In the genomic region with DNA sequence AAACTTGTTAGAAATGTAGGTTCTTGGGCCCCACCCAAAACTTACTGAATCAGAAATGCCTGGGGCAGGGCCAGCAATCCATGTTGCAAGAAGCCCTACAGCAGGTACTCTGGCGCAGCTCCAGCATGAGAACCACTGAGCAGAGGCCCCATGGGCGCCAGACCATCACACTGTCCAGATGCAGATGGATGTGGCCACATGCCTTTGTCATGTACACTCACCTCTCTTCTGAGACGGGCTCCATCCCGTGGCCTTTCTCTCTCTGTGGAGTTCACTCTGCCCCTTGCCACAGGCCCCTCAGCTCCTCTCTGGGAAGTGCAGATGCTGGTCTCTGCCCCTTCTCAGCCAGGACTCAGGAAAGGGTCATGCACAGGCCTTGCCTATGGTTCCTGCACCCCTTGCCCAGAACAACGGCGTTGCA, we compare ENCODE assay signal across 25 cellular contexts. TPM values are rescaled to one million over a fixed set of nuclear protein-coding genes. Genes with fewer than 3 reads are reported as not detected.
A peak's percentile ranks its signal among the peaks of the same experiment; 100 is the strongest.
DNase-seq lines count a peak whose midpoint lies in the region; ATAC-seq and TF ChIP-seq lines count a peak whose summit lies in the region.
"Had no signal": no experiment of that assay in that cellular context is flagged by ENCODE, and none has a peak within 500 bp of the region (broad histone marks: within the 10 kb centered on the region; RNA-seq: fewer than 3 reads in every experiment).

No MANE protein-coding gene starts in this region.

- H3K36me3 ChIP-seq in Loucy (ENCODE audit: insufficient read depth, low read length) = no peaks in the 10 kb centered on the region
- no peaks in the 10 kb centered on the region for H3K36me3 ChIP-seq in body of pancreas (replicated peaks in 1 of 2; ENCODE audit: insufficient read depth in 1 of 2, low read depth in 2 of 2)

- POLR2A ChIA-PET in CD4-positive, alpha-beta T cell (lab: Charles Lee) = no interaction called here

- peaks cover 4% of the 10 kb centered on the region for H3K36me3 Mint-ChIP-seq in CD4-positive, alpha-beta T cell (ENCODE audit: low read depth)
- no peaks in the 10 kb centered on the region for H3K36me3 Mint-ChIP-seq in natural killer cell treated with Interleukin-12 subunit alpha and Interleukin-12 subunit beta and Interleukin-15 and Interleukin-18, amount 100 ng/mL, for 72 hours
- H3K36me3 Mint-ChIP-seq: CD8-positive, alpha-beta T cell had no signal

- peak overlapping the region; percentile 79 for H3K9ac ChIP-seq in Loucy (ENCODE audit: low read depth, low read length, poor library complexity, severe bottlenecking)

- H3K27ac ChIP-seq in CD4-positive, alpha-beta T cell (ENCODE audit: low read depth, low read length) = no peak overlapping the region
- H3K27ac ChIP-seq in body of pancreas = no peak overlapping the region
- H3K27ac ChIP-seq: SJSA1, spleen had no signal

- H3K9me2 ChIP-seq in Loucy (replicated peaks; ENCODE audit: low read depth, low read length) = no peaks in the 10 kb centered on the region

- ATAC-seq in CD4-positive, alpha-beta T cell (ENCODE audit: poor library complexity) = no peak
- ATAC-seq in body of pancreas = no peak
- ATAC-seq in natural killer cell treated with Interleukin-12 subunit alpha and Interleukin-12 subunit beta and Interleukin-15 and Interleukin-18, amount 100 ng/mL, for 72 hours = no peak
- ATAC-seq: CD8-positive, alpha-beta T cell; left ventricle myocardium superior; mucosa of descending colon; stimulated activated naive CD8-positive, alpha-beta T cell treated with anti-CD3 and anti-CD28 coated beads, Interleukin-15, Interleukin-2, amounts not matched to agents 100 U/mL and 50 U/mL, for 24 hours had no signal

- peaks cover 25% of the 10 kb centered on the region for H3K4me1 Mint-ChIP-seq in CD4-positive, alpha-beta T cell (ENCODE audit: low read depth)
- H3K4me1 Mint-ChIP-seq in natural killer cell treated with Interleukin-12 subunit alpha and Interleukin-12 subunit beta and Interleukin-15 and Interleukin-18, amount 100 ng/mL, for 72 hours (ENCODE audit: low read depth in 2 of 2) = peaks cover 22 to 30% of the 10 kb centered on the region in 2 donors

- no peak overlapping the region for H3K4me3 ChIP-seq in Loucy (ENCODE audit: low read length, poor library complexity, severe bottlenecking)
- no peak overlapping the region for H3K4me3 ChIP-seq in body of pancreas
- H3K4me3 ChIP-seq: mucosa of descending colon, SJSA1, spleen had no signal

- H4K20me1 ChIP-seq in Loucy (ENCODE audit: insufficient read depth, low read length, poor library complexity, severe bottlenecking) = peaks cover 10% of the 10 kb centered on the region

- no peak for DNase-seq in CD4-positive, alpha-beta T cell
- DNase-seq in body of pancreas (peak in 3 of 4 donors; percentile 19 to 69 (median 44)), SW480 (ENCODE audit: low spot score) (no peak), KG1 (lab: John Stamatoyannopoulos, UW) (no peak), NCI-H2196 (lab: John Stamatoyannopoulos, UW; ENCODE audit: unreplicated experiment) (no peak), HuH-7.5 (ENCODE audit: low spot score) (no peak)
- DNase-seq in natural killer cell treated with Interleukin-12 subunit alpha and Interleukin-12 subunit beta and Interleukin-15 and Interleukin-18, amount 100 ng/mL, for 72 hours (ENCODE audit: low spot score) = peak; percentile 39
- DNase-seq: activated CD4-positive, alpha-beta T cell treated with anti-CD3 and anti-CD28 coated beads, Interleukin-2, amount 50 U/mL, for 4 hours; amygdala; CD8-positive, alpha-beta T cell; HFFc6; KBM-7; left ventricle myocardium superior; mucosa of descending colon; MV-4-11; NCI-H1694; NCI-H748 treated with DMSO at 0.1 percent for 48 hours; nucleus accumbens; retina; spleen; stimulated activated CD4-positive, alpha-beta T cell treated with anti-CD3 and anti-CD28 coated beads, Interleukin-4, amount 100 ng/mL, for 1 hour; stimulated activated naive CD8-positive, alpha-beta T cell treated with anti-CD3 and anti-CD28 coated beads, Interleukin-15, Interleukin-2, amounts not matched to agents 100 U/mL and 50 U/mL, for 24 hours had no signal

- H3F3A ChIP-seq in Loucy (ENCODE audit: low read depth) = no peaks in the 10 kb centered on the region

- peaks cover 17% of the 10 kb centered on the region for H3K4me1 ChIP-seq in Loucy (ENCODE audit: insufficient read depth, low read length, poor library complexity, severe bottlenecking)
- H3K4me1 ChIP-seq in body of pancreas = peaks cover 24% of the 10 kb centered on the region

- intact Hi-C loops in CD4-positive, alpha-beta T cell (cut with DNase I, micrococcal nuclease) = loop anchor here in 1 of 2 experiments (2.0 to 5.0 kb wide), 4 partner anchors 60 to 230 kb away; a partner anchor contains a TSS
- intact Hi-C loops in body of pancreas (cut with DNase I) = loop anchor here (5.0 kb wide), 1 partner anchor 90 kb away; no protein-coding TSS in a partner anchor

- H3K9me3 ChIP-seq in CD4-positive, alpha-beta T cell (ENCODE audit: control insufficient read depth, low read length) = no peaks in the 10 kb centered on the region
- H3K9me3 ChIP-seq in Loucy (ENCODE audit: insufficient read depth, low read depth, low read length) (no peaks in the 10 kb centered on the region), body of pancreas (no peaks in the 10 kb centered on the region)
- H3K9me3 ChIP-seq: mucosa of descending colon, SJSA1, spleen had no signal

- WGBS in body of pancreas, 2 donors = 86 to 95% methylated on average over 5 to 6 of the region's 6 CpGs

- peak overlapping the region; percentile 70 for H3K4me2 ChIP-seq in Loucy (ENCODE audit: low read depth, low read length, poor library complexity, severe bottlenecking)

- H3K79me2 ChIP-seq in Loucy (ENCODE audit: insufficient read depth, low read length) = peaks cover 34% of the 10 kb centered on the region

- H3K9me3 Mint-ChIP-seq in CD4-positive, alpha-beta T cell = no peaks in the 10 kb centered on the region
- no peaks in the 10 kb centered on the region for H3K9me3 Mint-ChIP-seq in natural killer cell treated with Interleukin-12 subunit alpha and Interleukin-12 subunit beta and Interleukin-15 and Interleukin-18, amount 100 ng/mL, for 72 hours
- H3K9me3 Mint-ChIP-seq: CD8-positive, alpha-beta T cell; HFFc6 had no signal

- no peaks in the 10 kb centered on the region for H3K27me3 ChIP-seq in CD4-positive, alpha-beta T cell (ENCODE audit: control insufficient read depth, insufficient read depth, low read length)
- H3K27me3 ChIP-seq in Loucy (ENCODE audit: insufficient read depth, low read length, poor library complexity, severe bottlenecking) = no peaks in the 10 kb centered on the region
- no peaks in the 10 kb centered on the region for H3K27me3 ChIP-seq in body of pancreas
- H3K27me3 ChIP-seq: SJSA1, spleen had no signal

- no peak for TF ChIP-seq POLR2A in body of pancreas (IDR thresholded peaks at IDR 0.05)

- H3K27me3 Mint-ChIP-seq in CD4-positive, alpha-beta T cell = no peaks in the 10 kb centered on the region
- H3K27me3 Mint-ChIP-seq in natural killer cell treated with Interleukin-12 subunit alpha and Interleukin-12 subunit beta and Interleukin-15 and Interleukin-18, amount 100 ng/mL, for 72 hours = no peaks in the 10 kb centered on the region

- no peak overlapping the region for H3K27ac Mint-ChIP-seq in CD4-positive, alpha-beta T cell
- H3K27ac Mint-ChIP-seq in natural killer cell treated with Interleukin-12 subunit alpha and Interleukin-12 subunit beta and Interleukin-15 and Interleukin-18, amount 100 ng/mL, for 72 hours = no peak overlapping the region
- H3K27ac Mint-ChIP-seq: CD8-positive, alpha-beta T cell had no signal

- CTCF ChIA-PET in CD4-positive, alpha-beta T cell (lab: Charles Lee) = no interaction called here

- H3K4me3 Mint-ChIP-seq in CD4-positive, alpha-beta T cell = peak overlapping the region; percentile 45
- H3K4me3 Mint-ChIP-seq in natural killer cell treated with Interleukin-12 subunit alpha and Interleukin-12 subunit beta and Interleukin-15 and Interleukin-18, amount 100 ng/mL, for 72 hours = no peak overlapping the region

- no peak overlapping the region for H2AFZ ChIP-seq in Loucy (ENCODE audit: low read length)

- no peak for TF ChIP-seq CTCF in CD4-positive, alpha-beta T cell (IDR thresholded peaks at IDR 0.05)
- no peak for TF ChIP-seq CTCF in Loucy (conservative IDR thresholded peaks at IDR 0.05; ENCODE audit: low read length)
- no peak for TF ChIP-seq CTCF in body of pancreas (IDR thresholded peaks at IDR 0.05)

RNA-seq across cellular contexts. Expression of a gene that starts 2.3 kb away (rescaled TPM):
- total RNA-seq in CD4-positive, alpha-beta T cell = 1 to 10 TPM in 1 of 2 experiments, under 1 TPM in 1; 0.81 to 1.3 TPM
- total RNA-seq in body of pancreas = 1 to 10 TPM in 1 of 2 donors, under 1 TPM in 1; 0.99 to 2.3 TPM
- 10 to 100 TPM; 36.1 to 79.5 TPM for total RNA-seq in natural killer cell treated with Interleukin-12 subunit alpha and Interleukin-12 subunit beta and Interleukin-15 and Interleukin-18, amount 100 ng/mL, for 72 hours

RNA-seq across cellular contexts. Expression of a gene that starts 33.0 kb away (rescaled TPM):
- total RNA-seq in CD4-positive, alpha-beta T cell = under 1 TPM; 0.17 to 0.27 TPM
- not detected for total RNA-seq in body of pancreas
- 10 to 100 TPM in 1 of 2 donors, 1 to 10 TPM in 1; 8.6 to 39.0 TPM for total RNA-seq in natural killer cell treated with Interleukin-12 subunit alpha and Interleukin-12 subunit beta and Interleukin-15 and Interleukin-18, amount 100 ng/mL, for 72 hours

RNA-seq across cellular contexts. Expression of a gene that starts 44.1 kb away (rescaled TPM):
- not detected for total RNA-seq in CD4-positive, alpha-beta T cell
- not detected for total RNA-seq in body of pancreas
- not detected for total RNA-seq in natural killer cell treated with Interleukin-12 subunit alpha and Interleukin-12 subunit beta and Interleukin-15 and Interleukin-18, amount 100 ng/mL, for 72 hours
- total RNA-seq: CD8-positive, alpha-beta T cell; T-helper 2 cell treated with Interferon-gamma antibody and Interleukin-4, amounts not matched to agents 100 ng/mL and 5 ng/mL, for 36 hours had no signal

RNA-seq across cellular contexts. Expression of a gene that starts 48.0 kb away (rescaled TPM):
- total RNA-seq in CD4-positive, alpha-beta T cell = 1 to 10 TPM; 1.2 to 2.1 TPM
- 10 to 100 TPM; 18.7 to 30.0 TPM for total RNA-seq in body of pancreas
- total RNA-seq in natural killer cell treated with Interleukin-12 subunit alpha and Interleukin-12 subunit beta and Interleukin-15 and Interleukin-18, amount 100 ng/mL, for 72 hours = 10 to 100 TPM; 22.0 to 39.9 TPM

Comparison
In these comparisons a context has a peak if more than half of its experiments do, and no peak if none do; other contexts are left out.
1. DNase-seq: peak in body of pancreas (3 of 4) and natural killer cell treated with Interleukin-12 subunit alpha and Interleukin-12 subunit beta and Interleukin-15 and Interleukin-18, amount 100 ng/mL, for 72 hours (single experiment); none in CD4-positive, alpha-beta T cell (0 of 10), SW480 (single experiment), KG1 (single experiment), NCI-H2196 (single experiment) and HuH-7.5 (single experiment).
2. RNA of a gene that starts 2.3 kb away (total RNA-seq): 36.1 to 79.5 TPM in natural killer cell treated with Interleukin-12 subunit alpha and Interleukin-12 subunit beta and Interleukin-15 and Interleukin-18, amount 100 ng/mL, for 72 hours; 0.99 to 2.3 TPM in body of pancreas and 0.81 to 1.3 TPM in CD4-positive, alpha-beta T cell; every median in the first group is over 10 times any median in the second.
3. RNA of a gene that starts 33.0 kb away (total RNA-seq): 8.6 to 39.0 TPM in natural killer cell treated with Interleukin-12 subunit alpha and Interleukin-12 subunit beta and Interleukin-15 and Interleukin-18, amount 100 ng/mL, for 72 hours; not detected in body of pancreas and 0.17 to 0.27 TPM in CD4-positive, alpha-beta T cell; every median in the first group is over 4 times any median in the second.